In the genomic region with DNA sequence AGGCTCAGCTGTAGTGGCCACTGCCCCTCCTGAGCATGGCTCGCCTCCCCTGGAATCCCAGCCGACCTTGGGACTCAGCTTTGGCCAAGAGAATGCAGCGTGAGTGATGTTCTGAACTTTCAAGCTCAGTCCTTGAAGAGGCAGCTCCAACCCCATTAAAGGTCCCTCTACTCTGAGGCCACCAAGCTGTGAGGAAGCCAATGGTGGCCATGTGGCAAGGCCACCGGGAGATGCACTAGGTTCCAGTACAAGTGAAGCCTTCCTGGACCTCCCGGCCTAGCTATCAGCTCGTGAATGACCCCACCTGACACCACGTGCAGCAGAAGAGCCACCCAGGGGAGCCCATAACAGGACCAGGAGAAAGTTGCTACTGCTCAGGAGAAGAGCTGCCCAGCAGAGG, we compare ENCODE assay signal across 20 cellular contexts.
A peak's percentile ranks its signal among the peaks of the same experiment; 100 is the strongest.
DNase-seq lines count a peak whose midpoint lies in the region; ATAC-seq and FAIRE-seq lines count a peak whose summit lies in the region.
"Had no signal": no experiment of that assay in that cellular context is flagged by ENCODE, and none has a peak within 500 bp of the region (broad histone marks: within the 10 kb centered on the region; RNA-seq: fewer than 3 reads in every experiment).

No MANE protein-coding gene starts in this region.

- H3K27ac ChIP-seq in small intestine (ENCODE audit: low read depth in 1 of 2, low read length in 1 of 2) = no peak overlapping the region
- H3K27ac ChIP-seq: 22Rv1, A549, GM23248 had no signal

- WGBS in small intestine, 3 donors = 84 to 87% (median 87%) methylated on average over 7 of the region's 7 CpGs

- no peaks in the 10 kb centered on the region for H3K27me3 Mint-ChIP-seq in memory B cell
- H3K27me3 Mint-ChIP-seq: CD4-positive, CD25-positive, alpha-beta regulatory T cell; CD8-positive, alpha-beta memory T cell had no signal

- intact Hi-C loops in posterior vena cava (cut with DNase I) = no loop called here

- peaks cover 9% of the 10 kb centered on the region for H3K36me3 Mint-ChIP-seq in memory B cell

- H3K4me3 Mint-ChIP-seq in memory B cell = no peak overlapping the region
- H3K4me3 Mint-ChIP-seq: CD4-positive, CD25-positive, alpha-beta regulatory T cell; CD8-positive, alpha-beta memory T cell had no signal

- H3K9me3 ChIP-seq in small intestine (ENCODE audit: control insufficient read depth, low read depth) = no peaks in the 10 kb centered on the region
- H3K9me3 ChIP-seq: A549, HAP-1 had no signal

- DNase-seq in activated T-cell treated with anti-CD3 and anti-CD28 coated beads, Interleukin-2, amount 50 U/mL, for 1 hour = peak; percentile 1
- DNase-seq in activated T-cell treated with anti-CD3 and anti-CD28 coated beads, Interleukin-2, amount 50 U/mL, for 48 hours = no peak
- no peak for DNase-seq in memory B cell (ENCODE audit: low spot score in 2 of 2)
- peak; percentile 14 for DNase-seq in posterior vena cava (ENCODE audit: low spot score)
- DNase-seq in activated CD8-positive, alpha-beta memory T cell treated with anti-CD3 and anti-CD28 coated beads, Interleukin-2, amount 50 U/mL, for 4 hours = no peak
- no peak for DNase-seq in RCC 7860 (ENCODE audit: low spot score)
- DNase-seq in small intestine = no peak
- DNase-seq: AML-193; CD4-positive, CD25-positive, alpha-beta regulatory T cell; COR-L47; DMS153; DMS79; GDM1; GM23248 had no signal

- peak overlapping the region; percentile 38 for H3K27ac Mint-ChIP-seq in memory B cell
- H3K27ac Mint-ChIP-seq: CD8-positive, alpha-beta memory T cell had no signal

- peaks cover 0 to 2% of the 10 kb centered on the region in 2 donors for H3K36me3 ChIP-seq in small intestine (ENCODE audit: control insufficient read depth in 2 of 2, insufficient read depth in 2 of 2, low read length in 2 of 2)
- H3K36me3 ChIP-seq: HAP-1 had no signal

- no peak for FAIRE-seq in RCC 7860 (lab: Jason Lieb, UNC)
- no peak for FAIRE-seq in small intestine (lab: Jason Lieb, UNC)
- FAIRE-seq: A549, GM12892, GM18507 had no signal

- peaks cover 6% of the 10 kb centered on the region for H3K4me1 Mint-ChIP-seq in memory B cell
- H3K4me1 Mint-ChIP-seq: CD4-positive, CD25-positive, alpha-beta regulatory T cell had no signal

- no peak for ATAC-seq in memory B cell (ENCODE audit: low read depth)
- ATAC-seq: A549 had no signal

- no peaks in the 10 kb centered on the region for H3K27me3 ChIP-seq in small intestine (ENCODE audit: control insufficient read depth in 2 of 2, insufficient read depth in 2 of 2, low read length in 2 of 2)

- no peak overlapping the region for H3K4me3 ChIP-seq in small intestine (ENCODE audit: low read depth in 1 of 2, low read length in 2 of 2)
- H3K4me3 ChIP-seq: A549, GM23248, HAP-1 had no signal

- H3K4me1 ChIP-seq in small intestine (ENCODE audit: control insufficient read depth in 2 of 2, insufficient read depth in 1 of 2, low read depth in 1 of 2, low read length in 1 of 2) = no peaks in the 10 kb centered on the region
- H3K4me1 ChIP-seq: A549, HAP-1 had no signal

- H3K9me3 Mint-ChIP-seq in memory B cell = peaks cover 6% of the 10 kb centered on the region

Comparison
In these comparisons a context has a peak if more than half of its experiments do, and no peak if none do; other contexts are left out.
1. DNase-seq: peak in activated T-cell treated with anti-CD3 and anti-CD28 coated beads, Interleukin-2, amount 50 U/mL, for 1 hour (single experiment) and posterior vena cava (single experiment); none in activated T-cell treated with anti-CD3 and anti-CD28 coated beads, Interleukin-2, amount 50 U/mL, for 48 hours (0 of 2), memory B cell (0 of 2), activated CD8-positive, alpha-beta memory T cell treated with anti-CD3 and anti-CD28 coated beads, Interleukin-2, amount 50 U/mL, for 4 hours (single experiment), RCC 7860 (single experiment) and small intestine (single experiment).